Comparison of ENCODE assay signal across 10 cellular contexts in the genomic region with DNA sequence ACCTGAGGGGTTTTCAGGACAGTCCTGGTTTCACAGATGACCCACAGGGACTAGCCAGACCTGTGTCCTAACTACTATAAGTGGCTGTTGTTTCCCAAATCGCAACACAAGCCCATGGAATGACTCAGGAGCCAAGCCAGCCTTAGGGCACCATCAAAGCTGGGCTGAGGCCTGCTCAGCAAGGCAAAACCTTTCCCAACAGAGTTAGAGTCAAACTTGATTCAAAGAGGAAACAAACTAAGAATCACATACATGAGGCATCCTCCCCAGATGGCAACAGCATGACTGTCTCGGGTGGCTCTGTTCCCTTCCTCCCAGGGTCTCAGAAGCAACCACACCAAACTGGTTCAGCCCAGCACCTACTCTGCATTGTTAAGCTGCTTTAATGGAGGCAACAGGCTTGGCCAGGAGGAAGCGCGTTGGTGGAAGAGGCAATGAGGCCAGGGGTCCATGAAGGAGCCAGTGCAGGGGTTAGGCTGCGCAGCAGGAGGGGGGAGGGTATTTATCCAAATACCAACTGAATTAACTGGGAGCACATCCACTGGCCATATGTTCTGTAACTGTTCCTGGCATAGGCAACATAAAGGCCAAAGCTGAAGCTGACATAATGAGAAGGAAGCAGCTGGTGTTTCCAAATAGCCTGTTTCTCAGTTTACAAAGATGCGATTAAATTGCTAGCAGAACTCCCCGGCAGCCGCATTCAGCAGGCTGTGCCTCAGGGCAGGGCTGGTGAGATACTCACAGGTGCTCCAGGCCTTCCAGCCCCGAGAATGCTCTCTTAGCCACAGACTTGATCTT.
A peak's percentile ranks its signal among the peaks of the same experiment; 100 is the strongest.
DNase-seq lines count a peak whose midpoint lies in the region; ATAC-seq, FAIRE-seq and TF ChIP-seq lines count a peak whose summit lies in the region.
"Had no signal": no experiment of that assay in that cellular context is flagged by ENCODE, and none has a peak within 500 bp of the region (broad histone marks: within the 10 kb centered on the region; RNA-seq: fewer than 3 reads in every experiment).

No MANE protein-coding gene starts in this region.

- H3K9me3 ChIP-seq in sigmoid colon (no peaks in the 10 kb centered on the region), kidney (ENCODE audit: control insufficient read depth in 1 of 2, low read length in 2 of 2) (no peaks in the 10 kb centered on the region)

- H3K4me1 ChIP-seq in GM23338 (ENCODE audit: insufficient read depth) (peaks cover 14% of the 10 kb centered on the region), sigmoid colon (peaks cover 0 to 98% (median 92%) of the 10 kb centered on the region in 4 donors), kidney (ENCODE audit: control insufficient read depth in 1 of 2, insufficient read depth in 1 of 2, low read depth in 1 of 2, low read length in 2 of 2) (peaks cover 0 to 2% of the 10 kb centered on the region in 2 donors)

- no peaks in the 10 kb centered on the region for H3F3A ChIP-seq in GM23338 (replicated peaks; ENCODE audit: low read depth)

- no peaks in the 10 kb centered on the region; the same call in 2 of the 3 replicates for H3K9me3 Mint-ChIP-seq in GM23338
- H3K9me3 Mint-ChIP-seq: naive B cell had no signal

- H3K27me3 Mint-ChIP-seq in GM23338 (ENCODE audit: insufficient read depth, low read depth, poor library complexity), result peaks cover 25% of the 10 kb centered on the region

- 0 out of 2 replicates have a peak overlapping the region, but pooled peaks have one; percentile 84 for H3K27ac ChIP-seq in GM23338 (ENCODE audit: low read depth)
- H3K27ac ChIP-seq in sigmoid colon, result peak overlapping the region; percentile 4 to 95 (median 86)
- H3K27ac ChIP-seq in kidney (ENCODE audit: low read depth in 2 of 2, low read length in 2 of 2), result no peak overlapping the region

- H3K36me3 ChIP-seq in GM23338 (ENCODE audit: insufficient read depth) (peaks cover 26% of the 10 kb centered on the region), sigmoid colon (peaks cover 17 to 71% (median 38%) of the 10 kb centered on the region in 4 donors), kidney (ENCODE audit: control insufficient read depth in 1 of 2, insufficient read depth in 2 of 2, low read length in 2 of 2) (peaks cover 13 to 20% of the 10 kb centered on the region in 2 donors)

- no peak overlapping the region for H3K4me3 ChIP-seq in GM23338
- no peak overlapping the region for H3K4me3 ChIP-seq in epithelial cell of esophagus (ENCODE audit: low read length)
- no peak overlapping the region for H3K4me3 ChIP-seq in sigmoid colon
- no peak overlapping the region for H3K4me3 ChIP-seq in kidney (ENCODE audit: low read length in 2 of 2)

- DNase-seq in GM23338 (ENCODE audit: low spot score), result no peak
- peak; percentile 96 for DNase-seq in NCI-H69 (lab: John Stamatoyannopoulos, UW)
- peak; percentile 86 for DNase-seq in epithelial cell of esophagus (ENCODE audit: low read depth)
- DNase-seq in sigmoid colon, result peak; percentile 58
- no peak for DNase-seq in kidney
- DNase-seq in DMS153 (lab: John Stamatoyannopoulos, UW), result no peak
- no peak for DNase-seq in NCI-H526 (lab: John Stamatoyannopoulos, UW)
- DNase-seq in activated naive CD4-positive, alpha-beta T cell treated with Interleukin-2 at 50 U/mL for 16 hours, result no peak
- DNase-seq: naive B cell had no signal

- peaks cover 27% of the 10 kb centered on the region for H4K20me1 ChIP-seq in GM23338 (replicated peaks; ENCODE audit: insufficient read depth)

- no peak for TF ChIP-seq POLR2A in sigmoid colon (IDR thresholded peaks at IDR 0.05)

- no peak overlapping the region for H3K4me2 ChIP-seq in GM23338

- TF ChIP-seq CTCF in GM23338 (conservative IDR thresholded peaks at IDR 0.05; ENCODE audit: low read depth in 2 of 2) (no peak), epithelial cell of esophagus (IDR thresholded peaks at IDR 0.05; ENCODE audit: insufficient read depth, low read depth, low read length, missing control alignments) (no peak), sigmoid colon (IDR thresholded peaks at IDR 0.05) (no peak), kidney (IDR thresholded peaks at IDR 0.05; ENCODE audit: borderline replicate concordance, extremely low read depth, insufficient read depth) (no peak)

- peak overlapping the region; percentile 85 for H3K27ac Mint-ChIP-seq in GM23338

- no peaks in the 10 kb centered on the region; the same call in 1 of the 2 replicates for H3K9me2 ChIP-seq in GM23338 (ENCODE audit: insufficient read depth)

- peaks cover 97% of the 10 kb centered on the region for H3K36me3 Mint-ChIP-seq in GM23338 (ENCODE audit: low read depth)
- H3K36me3 Mint-ChIP-seq: naive B cell had no signal

- H3K27me3 ChIP-seq in GM23338 (ENCODE audit: insufficient read depth) (no peaks in the 10 kb centered on the region), sigmoid colon (no peaks in the 10 kb centered on the region)

- peaks cover 41% of the 10 kb centered on the region for H3K4me1 Mint-ChIP-seq in GM23338

- WGBS in sigmoid colon, 2 donors, result 81 to 88% methylated on average over 9 of the region's 9 CpGs

- H2AFZ ChIP-seq in GM23338, result no peak overlapping the region

- H3K79me2 ChIP-seq in GM23338 (replicated peaks; ENCODE audit: insufficient read depth), result peaks cover 25% of the 10 kb centered on the region

- no peak for FAIRE-seq in kidney (lab: Jason Lieb, UNC)
- FAIRE-seq: TTC549 had no signal

- intact Hi-C loops in sigmoid colon (cut with DNase I) (no loop called here), kidney (cut with DNase I) (no loop called here)

- no peak for TF ChIP-seq EP300 in sigmoid colon (IDR thresholded peaks at IDR 0.05)

- ATAC-seq in GM23338, result no peak

- no peak overlapping the region for H3K4me3 Mint-ChIP-seq in GM23338
- H3K4me3 Mint-ChIP-seq: naive B cell had no signal

- H3K9ac ChIP-seq in kidney (ENCODE audit: low read length in 2 of 2), result no peak overlapping the region

TF ChIP-seq in GM23338, 12 proteins besides CTCF, POLR2A, EP300 and RAD21 (continues in another document):
- TF ChIP-seq JUNB (IDR thresholded peaks at IDR 0.05; ENCODE audit: unreplicated experiment) (no peak), ZNF331 (CRISPR knock-in tag; IDR thresholded peaks at IDR 0.05; ENCODE audit: low read depth) (no peak), CREB1 (CRISPR knock-in tag; IDR thresholded peaks at IDR 0.05; ENCODE audit: low read depth) (no peak)
- TF ChIP-seq, protein P1, sequence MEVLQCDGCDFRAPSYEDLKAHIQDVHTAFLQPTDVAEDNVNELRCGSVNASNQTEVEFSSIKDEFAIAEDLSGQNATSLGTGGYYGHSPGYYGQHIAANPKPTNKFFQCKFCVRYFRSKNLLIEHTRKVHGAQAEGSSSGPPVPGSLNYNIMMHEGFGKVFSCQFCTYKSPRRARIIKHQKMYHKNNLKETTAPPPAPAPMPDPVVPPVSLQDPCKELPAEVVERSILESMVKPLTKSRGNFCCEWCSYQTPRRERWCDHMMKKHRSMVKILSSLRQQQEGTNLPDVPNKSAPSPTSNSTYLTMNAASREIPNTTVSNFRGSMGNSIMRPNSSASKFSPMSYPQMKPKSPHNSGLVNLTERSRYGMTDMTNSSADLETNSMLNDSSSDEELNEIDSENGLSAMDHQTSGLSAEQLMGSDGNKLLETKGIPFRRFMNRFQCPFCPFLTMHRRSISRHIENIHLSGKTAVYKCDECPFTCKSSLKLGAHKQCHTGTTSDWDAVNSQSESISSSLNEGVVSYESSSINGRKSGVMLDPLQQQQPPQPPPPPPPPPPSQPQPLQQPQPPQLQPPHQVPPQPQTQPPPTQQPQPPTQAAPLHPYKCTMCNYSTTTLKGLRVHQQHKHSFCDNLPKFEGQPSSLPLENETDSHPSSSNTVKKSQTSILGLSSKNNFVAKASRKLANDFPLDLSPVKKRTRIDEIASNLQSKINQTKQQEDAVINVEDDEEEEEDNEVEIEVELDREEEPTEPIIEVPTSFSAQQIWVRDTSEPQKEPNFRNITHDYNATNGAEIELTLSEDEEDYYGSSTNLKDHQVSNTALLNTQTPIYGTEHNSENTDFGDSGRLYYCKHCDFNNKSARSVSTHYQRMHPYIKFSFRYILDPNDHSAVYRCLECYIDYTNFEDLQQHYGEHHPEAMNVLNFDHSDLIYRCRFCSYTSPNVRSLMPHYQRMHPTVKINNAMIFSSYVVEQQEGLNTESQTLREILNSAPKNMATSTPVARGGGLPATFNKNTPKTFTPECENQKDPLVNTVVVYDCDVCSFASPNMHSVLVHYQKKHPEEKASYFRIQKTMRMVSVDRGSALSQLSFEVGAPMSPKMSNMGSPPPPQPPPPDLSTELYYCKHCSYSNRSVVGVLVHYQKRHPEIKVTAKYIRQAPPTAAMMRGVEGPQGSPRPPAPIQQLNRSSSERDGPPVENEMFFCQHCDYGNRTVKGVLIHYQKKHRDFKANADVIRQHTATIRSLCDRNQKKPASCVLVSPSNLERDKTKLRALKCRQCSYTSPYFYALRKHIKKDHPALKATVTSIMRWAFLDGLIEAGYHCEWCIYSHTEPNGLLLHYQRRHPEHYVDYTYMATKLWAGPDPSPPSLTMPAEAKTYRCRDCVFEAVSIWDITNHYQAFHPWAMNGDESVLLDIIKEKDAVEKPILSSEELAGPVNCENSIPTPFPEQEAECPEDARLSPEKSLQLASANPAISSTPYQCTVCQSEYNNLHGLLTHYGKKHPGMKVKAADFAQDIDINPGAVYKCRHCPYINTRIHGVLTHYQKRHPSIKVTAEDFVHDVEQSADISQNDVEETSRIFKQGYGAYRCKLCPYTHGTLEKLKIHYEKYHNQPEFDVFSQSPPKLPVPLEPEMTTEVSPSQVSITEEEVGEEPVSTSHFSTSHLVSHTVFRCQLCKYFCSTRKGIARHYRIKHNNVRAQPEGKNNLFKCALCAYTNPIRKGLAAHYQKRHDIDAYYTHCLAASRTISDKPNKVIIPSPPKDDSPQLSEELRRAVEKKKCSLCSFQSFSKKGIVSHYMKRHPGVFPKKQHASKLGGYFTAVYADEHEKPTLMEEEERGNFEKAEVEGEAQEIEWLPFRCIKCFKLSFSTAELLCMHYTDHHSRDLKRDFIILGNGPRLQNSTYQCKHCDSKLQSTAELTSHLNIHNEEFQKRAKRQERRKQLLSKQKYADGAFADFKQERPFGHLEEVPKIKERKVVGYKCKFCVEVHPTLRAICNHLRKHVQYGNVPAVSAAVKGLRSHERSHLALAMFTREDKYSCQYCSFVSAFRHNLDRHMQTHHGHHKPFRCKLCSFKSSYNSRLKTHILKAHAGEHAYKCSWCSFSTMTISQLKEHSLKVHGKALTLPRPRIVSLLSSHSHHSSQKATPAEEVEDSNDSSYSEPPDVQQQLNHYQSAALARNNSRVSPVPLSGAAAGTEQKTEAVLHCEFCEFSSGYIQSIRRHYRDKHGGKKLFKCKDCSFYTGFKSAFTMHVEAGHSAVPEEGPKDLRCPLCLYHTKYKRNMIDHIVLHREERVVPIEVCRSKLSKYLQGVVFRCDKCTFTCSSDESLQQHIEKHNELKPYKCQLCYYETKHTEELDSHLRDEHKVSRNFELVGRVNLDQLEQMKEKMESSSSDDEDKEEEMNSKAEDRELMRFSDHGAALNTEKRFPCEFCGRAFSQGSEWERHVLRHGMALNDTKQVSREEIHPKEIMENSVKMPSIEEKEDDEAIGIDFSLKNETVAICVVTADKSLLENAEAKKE (CRISPR knock-in tag; IDR thresholded peaks at IDR 0.05), result no peak

Comparison
In these comparisons a context has a peak if more than half of its experiments do, and no peak if none do; other contexts are left out.
1. DNase-seq: peak in NCI-H69 (single experiment), epithelial cell of esophagus (single experiment) and sigmoid colon (single experiment); none in GM23338 (single experiment), kidney (single experiment), DMS153 (single experiment), NCI-H526 (0 of 2) and activated naive CD4-positive, alpha-beta T cell treated with Interleukin-2 at 50 U/mL for 16 hours (single experiment).
2. H3K27ac ChIP-seq: peak in GM23338 (single experiment) and sigmoid colon (4 of 4); none in kidney (0 of 2).